ENCODE assay signal across 8 cellular contexts in genomic region chr2:219219113-219219696, GRCh38. TPM values are rescaled to one million over a fixed set of nuclear protein-coding genes. Genes with fewer than 3 reads are reported as not detected.
DNase-seq lines count a peak whose midpoint lies in the region; ATAC-seq and TF ChIP-seq lines count a peak whose summit lies in the region.

No MANE protein-coding gene starts in this region.

- no peak for TF ChIP-seq CTCF in 22Rv1 (IDR thresholded peaks at IDR 0.05)
- TF ChIP-seq CTCF in HFFc6 (IDR thresholded peaks at IDR 0.05) = no peak
- no peak for TF ChIP-seq CTCF in mucosa of descending colon (IDR thresholded peaks at IDR 0.05)

- ATAC-seq in mucosa of descending colon (no peak), HG03159 (IDR thresholded peaks at IDR 0.05; ENCODE audit: unreplicated experiment) (no peak), GM21786 (IDR thresholded peaks at IDR 0.05; ENCODE audit: unreplicated experiment) (no peak)

- H3K9me3 ChIP-seq in mucosa of descending colon = no peaks in the 10 kb centered on the region

- H3K4me1 ChIP-seq in mucosa of descending colon (ENCODE audit: low read depth) = peaks cover 26% of the 10 kb centered on the region

- peaks cover 6% of the 10 kb centered on the region for H3K36me3 Mint-ChIP-seq in HFFc6 (ENCODE audit: low read depth)

- H3K27me3 Mint-ChIP-seq in HFFc6 (ENCODE audit: insufficient read depth) = no peaks in the 10 kb centered on the region; the same call in none of the 2 replicates

- H3K4me1 Mint-ChIP-seq in HFFc6 (ENCODE audit: low read depth) = peaks cover 24% of the 10 kb centered on the region

- H3K27ac Mint-ChIP-seq in HFFc6 = peak overlapping the region; percentile 79

- peak overlapping the region; percentile 17 for H3K4me3 ChIP-seq in mucosa of descending colon

- intact Hi-C loops in mucosa of descending colon (cut with DNase I, micrococcal nuclease) = loop anchor here in 1 of 2 donors (10.0 kb wide), 1 partner anchor 54 kb away; the partner anchor contains the start of gene NHEJ1

- no peaks in the 10 kb centered on the region for H3K9me3 Mint-ChIP-seq in HFFc6

- DNase-seq in HFFc6 (no peak), caudate nucleus (lab: John Stamatoyannopoulos, UW) (no peak), mucosa of descending colon (no peak), midbrain (lab: John Stamatoyannopoulos, UW) (no peak), NCI-H524 (lab: John Stamatoyannopoulos, UW) (no peak)

- H3K36me3 ChIP-seq in mucosa of descending colon (ENCODE audit: low read depth) = peaks cover 8% of the 10 kb centered on the region

- H3K27ac ChIP-seq in 22Rv1 (peak overlapping the region; percentile 97), caudate nucleus (ENCODE audit: low read depth, low read length) (peak overlapping the region; percentile 90)

- H3K4me3 Mint-ChIP-seq in HFFc6 = peak overlapping the region; percentile 81

RNA-seq across cellular contexts. Expression of gene ABCB6, which starts 0.4 kb away (rescaled TPM):
- total RNA-seq in HFFc6 (2021; fragmentation: NEBNext Ultra II Directional; extraction: Animal tissue kit (Norgen Biotek cat#: 25700)) = 10 to 100 TPM; 12.5 to 16.5 (median 13.9) TPM
- total RNA-seq in mucosa of descending colon = 10 to 100 TPM in 2 of 3 donors, 1 to 10 TPM in 1; 6.7 to 21.3 (median 10.4) TPM

RNA-seq across cellular contexts. Expression of gene ATG9A, which starts 10.2 kb away (rescaled TPM):
- total RNA-seq in HFFc6 (2021; fragmentation: NEBNext Ultra II Directional; extraction: Animal tissue kit (Norgen Biotek cat#: 25700)) = 10 to 100 TPM; 50.5 to 58.8 (median 52.5) TPM
- total RNA-seq in mucosa of descending colon = 10 to 100 TPM; 51.9 to 74.3 (median 63.4) TPM

RNA-seq across cellular contexts. Expression of gene ANKZF1, which starts 10.4 kb away (rescaled TPM):
- 10 to 100 TPM; 11.7 to 18.9 (median 15.4) TPM for total RNA-seq in HFFc6 (2021; fragmentation: NEBNext Ultra II Directional; extraction: Animal tissue kit (Norgen Biotek cat#: 25700))
- 10 to 100 TPM; 38.6 to 65.2 (median 47.1) TPM for total RNA-seq in mucosa of descending colon

RNA-seq across cellular contexts. Expression of gene ZFAND2B, which starts 12.6 kb away (rescaled TPM):
- total RNA-seq in HFFc6 (2021; fragmentation: NEBNext Ultra II Directional; extraction: Animal tissue kit (Norgen Biotek cat#: 25700)) = 10 to 100 TPM; 28.8 to 39.6 (median 33.1) TPM
- total RNA-seq in mucosa of descending colon = 10 to 100 TPM; 59.6 to 88.5 (median 66.0) TPM

RNA-seq across cellular contexts. Expression of gene GLB1L, which starts 26.0 kb away (rescaled TPM):
- total RNA-seq in HFFc6 (2021; fragmentation: NEBNext Ultra II Directional; extraction: Animal tissue kit (Norgen Biotek cat#: 25700)) = 1 to 10 TPM; 4.4 to 7.6 (median 5.5) TPM
- total RNA-seq in mucosa of descending colon = 10 to 100 TPM in 1 of 3 donors, 1 to 10 TPM in 2; 4.2 to 10.8 (median 5.8) TPM
